ENCODE assay signal across 8 cellular contexts in genomic region chr19:38095411-38096308, GRCh38.
DNase-seq lines count a peak whose midpoint lies in the region; ATAC-seq and TF ChIP-seq lines count a peak whose summit lies in the region.

No MANE protein-coding gene starts in this region.

- no peaks in the 10 kb centered on the region for H3K4me1 Mint-ChIP-seq in endothelial cell (ENCODE audit: unreplicated experiment)

- CTCF ChIA-PET in BJ (lab: Yijun Ruan, JAX): interaction anchor here (0.6 to 2.2 kb wide), 15 partner anchors 8 to 199 kb away, joined by 3 to 31 read pairs (median 4); partner anchors contain the start of genes SIPA1L3 and WDR87

- H3K36me3 ChIP-seq in BJ (ENCODE audit: control insufficient read depth, insufficient read depth, low read length): peaks cover 9% of the 10 kb centered on the region

- peaks cover 6% of the 10 kb centered on the region for H3K9me3 Mint-ChIP-seq in endothelial cell (ENCODE audit: unreplicated experiment)

- no peak for ATAC-seq in HG02588 (IDR thresholded peaks at IDR 0.05; ENCODE audit: unreplicated experiment)

- POLR2A ChIA-PET in BJ (lab: Charles Lee): no interaction called here

- H3K27ac Mint-ChIP-seq in endothelial cell (ENCODE audit: unreplicated experiment): no peak overlapping the region

- peak; percentile 37 for DNase-seq in BJ (ENCODE audit: low read depth)
- DNase-seq in HK-2 (ENCODE audit: unreplicated experiment): peak; percentile 51
- DNase-seq in NCI-H82 treated with DMSO at 0.1 percent for 48 hours (lab: John Stamatoyannopoulos, UW; ENCODE audit: unreplicated experiment): peak; percentile 37
- DNase-seq in activated CD8-positive, alpha-beta memory T cell treated with anti-CD3 and anti-CD28 coated beads for 1 hour (ENCODE audit: extremely low read depth in 1 of 2, low read depth in 1 of 2): peak; percentile 3 to 9
- peak; percentile 72 for DNase-seq in endothelial cell (ENCODE audit: low spot score)
- peak; percentile 65 for DNase-seq in midbrain (lab: John Stamatoyannopoulos, UW)
- DNase-seq in stimulated activated CD8-positive, alpha-beta memory T cell treated with anti-CD3 and anti-CD28 coated beads, Interleukin-7, amount 100 ng/mL, for 1 hour (ENCODE audit: low read depth in 2 of 2): peak; percentile 14 to 17

- H3K27me3 ChIP-seq in BJ (ENCODE audit: control insufficient read depth, insufficient read depth, low read length): no peaks in the 10 kb centered on the region

- peak; percentile 82 for TF ChIP-seq CTCF in BJ (IDR thresholded peaks at IDR 0.05; ENCODE audit: insufficient read depth, low read depth, low read length)
- peak; percentile 56 for TF ChIP-seq CTCF in endothelial cell (IDR thresholded peaks at IDR 0.05; ENCODE audit: unreplicated experiment)

- peaks cover 18% of the 10 kb centered on the region for H3K36me3 Mint-ChIP-seq in endothelial cell (ENCODE audit: low read depth, unreplicated experiment)

- H3K4me3 ChIP-seq in BJ (ENCODE audit: low read depth, low read length): no peak overlapping the region

- no peak overlapping the region for H3K4me3 Mint-ChIP-seq in endothelial cell (ENCODE audit: unreplicated experiment)

- H3K27me3 Mint-ChIP-seq in endothelial cell (ENCODE audit: unreplicated experiment): no peaks in the 10 kb centered on the region

Comparison
In these comparisons a context has a peak if more than half of its experiments do, and no peak if none do; other contexts are left out.
1. DNase-seq: peak in every context shown above with its lines; median percentile 72 in endothelial cell; 65 in midbrain; 51 in HK-2; 37 in BJ; 37 in NCI-H82 treated with DMSO at 0.1 percent for 48 hours; 16 in stimulated activated CD8-positive, alpha-beta memory T cell treated with anti-CD3 and anti-CD28 coated beads, Interleukin-7, amount 100 ng/mL, for 1 hour; 6 in activated CD8-positive, alpha-beta memory T cell treated with anti-CD3 and anti-CD28 coated beads for 1 hour.